13 cellular contexts compared by ENCODE assay signal in the genomic region with DNA sequence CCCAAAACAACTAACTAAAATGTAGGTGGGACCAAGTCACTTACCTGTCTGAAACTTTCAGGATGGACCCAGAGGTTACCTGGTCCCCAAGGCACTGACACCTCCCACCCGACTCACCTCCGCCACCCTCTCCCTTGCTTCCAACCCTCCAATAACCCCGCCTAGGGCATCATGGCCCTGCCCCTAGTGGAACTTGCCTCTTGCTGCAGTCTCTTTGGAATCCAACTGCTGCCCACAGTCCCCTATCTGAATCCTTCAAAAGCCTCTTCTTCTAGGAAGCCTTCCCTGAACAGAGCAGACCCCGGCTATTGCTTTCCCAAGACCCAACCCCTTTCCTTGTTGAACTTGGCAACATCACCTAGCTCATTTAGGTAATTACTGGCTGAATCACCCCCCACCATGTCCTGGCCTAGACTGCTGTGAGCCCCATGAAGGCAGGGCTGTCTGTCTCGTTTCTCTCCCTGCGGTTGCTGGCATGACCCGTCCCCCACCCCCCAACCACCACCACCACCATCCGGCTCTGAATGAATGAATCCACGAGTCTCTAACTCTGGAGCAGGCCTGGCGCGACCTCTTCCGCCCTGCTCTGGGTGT. TPM values are rescaled to one million over a fixed set of nuclear protein-coding genes. Genes with fewer than 3 reads are reported as not detected.
DNase-seq lines count a peak whose midpoint lies in the region; ATAC-seq, FAIRE-seq and TF ChIP-seq lines count a peak whose summit lies in the region.
"Had no signal": no experiment of that assay in that cellular context is flagged by ENCODE, and none has a peak within 500 bp of the region (broad histone marks: within the 10 kb centered on the region; RNA-seq: fewer than 3 reads in every experiment).

No MANE protein-coding gene starts in this region.

- no peak for TF ChIP-seq EP300 in HepG2 (IDR thresholded peaks at IDR 0.05; ENCODE audit: low read depth in 2 of 2, low read length in 2 of 2)
- TF ChIP-seq EP300 in HepG2 (CRISPR knock-in tag; IDR thresholded peaks at IDR 0.05; ENCODE audit: borderline replicate concordance) = no peak

- H3K27me3 ChIP-seq in HepG2 (ENCODE audit: control insufficient read depth in 1 of 2, insufficient read depth in 2 of 2, low read length in 2 of 2) = peaks cover 4 to 29% of the 10 kb centered on the region in 2 experiments
- H3K27me3 ChIP-seq in right lobe of liver = no peaks in the 10 kb centered on the region
- H3K27me3 ChIP-seq in uterus = no peaks in the 10 kb centered on the region

- H3K4me1 ChIP-seq in HepG2 (ENCODE audit: insufficient read depth, low read length) (peaks cover 42% of the 10 kb centered on the region), right lobe of liver (no peaks in the 10 kb centered on the region), uterus (peaks cover 0 to 5% of the 10 kb centered on the region in 2 donors)

- H3K27ac ChIP-seq in HepG2 (ENCODE audit: extremely low read length, insufficient read depth, low read length) (no peak overlapping the region), right lobe of liver (no peak overlapping the region), uterus (peak overlapping the region; percentile 81)

- H3K4me2 ChIP-seq in HepG2 (ENCODE audit: low read depth, low read length) = no peak overlapping the region

- in situ Hi-C loops in HepG2 (cut with HindIII; ENCODE audit: extremely low pct_ligation_motif_present, low pct_unique_long_range_greater_than_20kb) (no loop called here), SK-MEL-5 (cut with HindIII; ENCODE audit: low pct_unique_long_range_greater_than_20kb, low sequenced_read_pairs) (loop anchor here (25.0 kb wide), 1 partner anchor 253 kb away; no protein-coding TSS in a partner anchor)

- intact Hi-C loops in HepG2 (cut with micrococcal nuclease; ENCODE audit: unreplicated experiment) (no loop called here), right lobe of liver (cut with DNase I) (no loop called here), uterus (cut with DNase I; ENCODE audit: low total_unique reads) (no loop called here)

- no peak for TF ChIP-seq RAD21 in HepG2 (CRISPR knock-in tag; IDR thresholded peaks at IDR 0.05)

- TF ChIP-seq POLR2A in HepG2 (IDR thresholded peaks at IDR 0.05; ENCODE audit: insufficient read depth in 1 of 2, low read depth in 2 of 2, low read length in 2 of 2) = no peak
- TF ChIP-seq POLR2A in right lobe of liver (IDR thresholded peaks at IDR 0.05) = no peak
- TF ChIP-seq POLR2A in uterus (IDR thresholded peaks at IDR 0.05) = no peak

- BruUV-seq in HepG2 (replicated peaks; lab: Mats Ljungman, UMichigan) = no TSS peak

- H3K9ac ChIP-seq in HepG2 (ENCODE audit: insufficient read depth, low read depth, low read length) = no peak overlapping the region

- H3K4me3 ChIP-seq in HepG2 (replicated peaks in 1 of 3; ENCODE audit: insufficient read depth in 1 of 3, low read depth in 2 of 3, low read length in 3 of 3) (no peak overlapping the region), right lobe of liver (no peak overlapping the region), fibroblast of pulmonary artery (replicated peaks; ENCODE audit: low read depth, low read length) (no peak overlapping the region), uterus (no peak overlapping the region)

- no peaks in the 10 kb centered on the region for H3K36me3 ChIP-seq in HepG2 (replicated peaks in 1 of 2; ENCODE audit: control insufficient read depth in 1 of 2, insufficient read depth in 2 of 2, low read length in 2 of 2)
- H3K36me3 ChIP-seq in right lobe of liver = no peaks in the 10 kb centered on the region
- no peaks in the 10 kb centered on the region for H3K36me3 ChIP-seq in uterus

- no peaks in the 10 kb centered on the region for H4K20me1 ChIP-seq in HepG2 (ENCODE audit: insufficient read depth, low read length)

- no peak overlapping the region for H2AFZ ChIP-seq in HepG2 (ENCODE audit: low read length)

- no peak for FAIRE-seq in HepG2 (lab: Jason Lieb, UNC)
- FAIRE-seq: GM12891, TTC549 had no signal

- POLR2A ChIA-PET in HepG2 (lab: Yijun Ruan, JAX) = no interaction called here

- peak; percentile 29 for DNase-seq in HepG2 (ENCODE audit: low spot score)
- no peak for DNase-seq in right lobe of liver
- DNase-seq in SK-MEL-5 (ENCODE audit: low read depth, low spot score) = peak; percentile 44
- no peak for DNase-seq in fibroblast of pulmonary artery (ENCODE audit: low read depth)
- no peak for DNase-seq in uterus
- DNase-seq in T-helper 1 cell = no peak
- DNase-seq: cortex of kidney; stimulated activated naive CD8-positive, alpha-beta T cell treated with anti-CD3 and anti-CD28 coated beads, Interleukin-15, amount 100 ng/mL, for 72 hours had no signal

- no peaks in the 10 kb centered on the region for H3K79me2 ChIP-seq in HepG2 (ENCODE audit: insufficient read depth, low read length)

- peak; percentile 73 for ATAC-seq in HepG2
- ATAC-seq in right lobe of liver = no peak
- no peak for ATAC-seq in HG03442 (IDR thresholded peaks at IDR 0.05; ENCODE audit: unreplicated experiment)
- ATAC-seq in GM19023 (IDR thresholded peaks at IDR 0.05; ENCODE audit: unreplicated experiment) = no peak
- ATAC-seq: natural killer cell treated with Interleukin-12 subunit alpha and Interleukin-12 subunit beta and Interleukin-15 and Interleukin-18, amount 100 ng/mL, for 72 hours had no signal

- CTCF ChIA-PET in HepG2 (lab: Yijun Ruan, JAX; ENCODE audit: low intra/inter-chr PET ratio, low total read pairs) = no interaction called here

- H3K9me3 ChIP-seq in HepG2 (ENCODE audit: low read length) (no peaks in the 10 kb centered on the region), right lobe of liver (no peaks in the 10 kb centered on the region), uterus (no peaks in the 10 kb centered on the region)

- WGBS in HepG2 (ENCODE audit: low lambda C conversion rate) = 55% methylated on average over 12 of the region's 12 CpGs
- 76% methylated on average over 6 of the region's 12 CpGs for WGBS in right lobe of liver (ENCODE audit: insufficient coverage, low coverage, low lambda C conversion rate, missing lambda C conversion rate)

- TF ChIP-seq CTCF in HepG2 (CRISPR knock-in tag; IDR thresholded peaks at IDR 0.05) (0 out of 2 replicates have a peak, but pooled peaks have one; percentile 25), right lobe of liver (IDR thresholded peaks at IDR 0.05) (no peak), fibroblast of pulmonary artery (IDR thresholded peaks at IDR 0.05; ENCODE audit: low read length, missing control alignments) (peak; percentile 33), uterus (IDR thresholded peaks at IDR 0.05) (no peak)

TF ChIP-seq in HepG2, 621 proteins besides CTCF, POLR2A, EP300 and RAD21:
- TF ChIP-seq RBM39 (IDR thresholded peaks at IDR 0.05; ENCODE audit: low read depth, low read length, poor library complexity, severe bottlenecking) = no peak
- TF ChIP-seq CREM (IDR thresholded peaks at IDR 0.05) = no peak
- no peak for TF ChIP-seq CREM (CRISPR knock-in tag; IDR thresholded peaks at IDR 0.05)
- TF ChIP-seq PCBP1 (IDR thresholded peaks at IDR 0.05; ENCODE audit: borderline replicate concordance, low read depth, low read length) = no peak
- TF ChIP-seq FOXO1 (CRISPR knock-in tag; IDR thresholded peaks at IDR 0.05) = no peak
- TF ChIP-seq U2AF2 (IDR thresholded peaks at IDR 0.05; ENCODE audit: low read depth, low read length) = no peak
- TF ChIP-seq ZNF703 (CRISPR knock-in tag; IDR thresholded peaks at IDR 0.05; ENCODE audit: borderline replicate concordance) = no peak

RNA-seq across cellular contexts. Expression of gene CRB2, which starts 9.4 kb away (rescaled TPM):
- 0.14 and 0.29 TPM in 2 replicates for total RNA-seq in HepG2 (2016; rRNA removed; fragmentation: Illumina TruSeq; extraction: Trizol)
- total RNA-seq in HepG2 (2016; cell fraction: cytosol; rRNA removed; fragmentation: Illumina TruSeq; extraction: Trizol; ENCODE audit: low read depth) = not detected in 2 replicates
- total RNA-seq in HepG2 (2016; cell fraction: insoluble cytoplasmic fraction; rRNA removed; fragmentation: Illumina TruSeq; extraction: Trizol) = 0.09 and 0.28 TPM in 2 replicates
- total RNA-seq in HepG2 (2016; cell fraction: membrane; rRNA removed; fragmentation: Illumina TruSeq; extraction: Trizol) = 0.03 and 0.12 TPM in 2 replicates
- total RNA-seq in HepG2 (2016; cell fraction: nucleus; rRNA removed; fragmentation: Illumina TruSeq; extraction: Trizol) = 0.28 and 0.37 TPM in 2 replicates
- 0.01 and 0.07 TPM in 2 replicates for polyA plus RNA-seq in HepG2 (2011; rRNA removed)
- polyA plus RNA-seq in HepG2 (2011; cell fraction: cytosol; rRNA removed) = 0.01 TPM in 1 of 2 replicates, not detected in the other
- polyA plus RNA-seq in HepG2 (2011; cell fraction: nucleus; rRNA removed) = 0.11 and 0.16 TPM in 2 replicates
- polyA plus RNA-seq in HepG2 (2012) = 0.05 and 0.12 TPM in 2 replicates
- 0.03 TPM in 1 of 2 replicates, not detected in the other for polyA plus RNA-seq in HepG2 (2016; cell fraction: cytosol; fragmentation: Illumina TruSeq; extraction: Trizol; ENCODE audit: low read depth)
- polyA plus RNA-seq in HepG2 (2016; cell fraction: insoluble cytoplasmic fraction; fragmentation: Illumina TruSeq; extraction: Trizol; ENCODE audit: low read depth) = 0.05 and 0.12 TPM in 2 replicates
- polyA plus RNA-seq in HepG2 (2016; cell fraction: membrane; fragmentation: Illumina TruSeq; extraction: Trizol; ENCODE audit: low read depth) = 0.05 and 0.07 TPM in 2 replicates
- 0.37 and 0.41 TPM in 2 replicates for polyA plus RNA-seq in HepG2 (2016; cell fraction: nucleus; fragmentation: Illumina TruSeq; extraction: Trizol; ENCODE audit: insufficient read depth, low read depth)
- polyA minus RNA-seq in HepG2 (2011; rRNA and poly(A)+ RNA removed; ENCODE audit: low replicate concordance) = 0.05 and 0.50 TPM in 2 replicates
- polyA minus RNA-seq in HepG2 (2011; cell fraction: cytosol; rRNA and poly(A)+ RNA removed) = not detected in 2 replicates
- polyA minus RNA-seq in HepG2 (2011; cell fraction: nucleus; rRNA and poly(A)+ RNA removed) = 0.12 and 0.13 TPM in 2 replicates
- not detected for total RNA-seq in right lobe of liver
- total RNA-seq in SK-MEL-5 (2014; rRNA removed; shearing (Covaris generic)) = not detected in 2 replicates
- not detected in 2 replicates for polyA plus RNA-seq in SK-MEL-5 (2015; cell fraction: cytosol; rRNA removed)
- polyA plus RNA-seq in SK-MEL-5 (2015; cell fraction: nucleus; rRNA removed) = not detected in 2 replicates
- 10 to 100 TPM in 1 of 4 donors, 1 to 10 TPM in 3; 2.2 to 19.4 (median 3.1) TPM for total RNA-seq in uterus
- total RNA-seq: natural killer cell treated with Interleukin-12 subunit alpha and Interleukin-12 subunit beta and Interleukin-15 and Interleukin-18, amount 100 ng/mL, for 72 hours had no signal

Comparison
In these comparisons a context has a peak if more than half of its experiments do, and no peak if none do; other contexts are left out.
1. DNase-seq: peak in HepG2 (single experiment) and SK-MEL-5 (single experiment); none in right lobe of liver (0 of 3), fibroblast of pulmonary artery (single experiment), uterus (0 of 2) and T-helper 1 cell (0 of 5).
2. CTCF ChIP-seq: peak in HepG2 (single experiment) and fibroblast of pulmonary artery (single experiment); none in right lobe of liver (0 of 4) and uterus (0 of 4).
3. H3K27ac ChIP-seq: peak in uterus (2 of 2); none in HepG2 (single experiment) and right lobe of liver (0 of 3).